11 cellular contexts compared by ENCODE assay signal in the genomic region with DNA sequence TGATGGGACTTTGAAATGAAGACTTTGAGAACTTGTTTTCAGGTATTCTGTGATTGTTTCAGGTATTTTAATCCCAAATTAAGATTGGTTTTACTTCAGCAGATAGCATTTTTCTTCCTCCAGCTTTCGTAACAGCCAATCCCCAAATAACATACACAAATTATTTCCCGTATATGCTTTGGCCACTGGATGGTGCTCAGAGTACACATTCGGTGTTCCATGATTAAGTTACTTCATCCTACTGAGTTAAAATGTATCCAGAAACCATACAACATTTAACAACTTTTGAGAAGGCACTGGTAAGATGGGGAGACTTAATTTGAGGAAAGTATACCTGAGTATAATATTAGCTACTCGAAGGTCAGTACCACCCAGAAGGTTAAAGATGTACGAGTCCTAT.
DNase-seq lines count a peak whose midpoint lies in the region; TF ChIP-seq lines count a peak whose summit lies in the region.
"Had no signal": no experiment of that assay in that cellular context is flagged by ENCODE, and none has a peak within 500 bp of the region (broad histone marks: within the 10 kb centered on the region; RNA-seq: fewer than 3 reads in every experiment).

No MANE protein-coding gene starts in this region.

- 23 to 43% (median 41%) methylated on average over 5 of the region's 5 CpGs for WGBS in adrenal gland, 4 donors

- peak in 5 of 6 experiments; percentile 14 to 43 (median 35) for TF ChIP-seq CTCF in adrenal gland (IDR thresholded peaks at IDR 0.05)

- in situ Hi-C loops in HAP-1 (cut with MboI; ENCODE audit: low sequenced_read_pairs), result no loop called here

- H3K4me3 ChIP-seq in ACC112 (ENCODE audit: low read depth, low read length) (no peak overlapping the region), HAP-1 (no peak overlapping the region), adrenal gland (no peak overlapping the region)

- H3K79me2 ChIP-seq in ACC112 (ENCODE audit: control insufficient read depth, insufficient read depth, low read length, unreplicated experiment), result no peaks in the 10 kb centered on the region
- H3K79me2 ChIP-seq: parathyroid adenoma had no signal

- H3K9me3 ChIP-seq in HAP-1 (no peaks in the 10 kb centered on the region), adrenal gland (replicated peaks in 1 of 3) (no peaks in the 10 kb centered on the region)

- H3K27me3 ChIP-seq in ACC112 (ENCODE audit: insufficient read depth, low read length) (no peaks in the 10 kb centered on the region), HAP-1 (ENCODE audit: low read depth) (no peaks in the 10 kb centered on the region), adrenal gland (no peaks in the 10 kb centered on the region)

- DNase-seq in HAP-1 (ENCODE audit: low spot score in 2 of 2) (peak; percentile 14 to 21), adrenal gland (peak in 1 of 7 donors; percentile 2), iris pigment epithelial cell (ENCODE audit: low read depth) (peak; percentile 31), T-helper 9 cell (no peak), AML-193 (lab: John Stamatoyannopoulos, UW) (no peak), putamen (ENCODE audit: low spot score) (no peak)
- no peak for DNase-seq in activated CD4-positive, alpha-beta T cell treated with anti-CD3 and anti-CD28 coated beads, Interleukin-2, amount 50 U/mL, for 1 hour
- DNase-seq: Karpas-422; stimulated activated naive CD8-positive, alpha-beta T cell treated with anti-CD3 and anti-CD28 coated beads, Interleukin-15, amount 100 ng/mL, for 72 hours had no signal

- intact Hi-C loops in adrenal gland (cut with DNase I), result no loop called here

- H3K36me3 ChIP-seq in ACC112 (ENCODE audit: insufficient read depth, low read length), result no peaks in the 10 kb centered on the region
- H3K36me3 ChIP-seq in HAP-1 (replicated peaks), result no peaks in the 10 kb centered on the region
- no peaks in the 10 kb centered on the region for H3K36me3 ChIP-seq in adrenal gland (replicated peaks in 1 of 2)

- TF ChIP-seq POLR2A in adrenal gland (IDR thresholded peaks at IDR 0.05), result no peak

- H3K27ac ChIP-seq in ACC112 (ENCODE audit: low read depth, low read length) (no peak overlapping the region), adrenal gland (no peak overlapping the region)
- H3K27ac ChIP-seq: parathyroid adenoma had no signal

- no peaks in the 10 kb centered on the region for H3K4me1 ChIP-seq in ACC112 (ENCODE audit: control insufficient read depth, insufficient read depth, low read length, unreplicated experiment)
- no peaks in the 10 kb centered on the region for H3K4me1 ChIP-seq in HAP-1
- no peaks in the 10 kb centered on the region for H3K4me1 ChIP-seq in adrenal gland (replicated peaks in 1 of 2)
- H3K4me1 ChIP-seq: parathyroid adenoma had no signal

- H2AFZ ChIP-seq in ACC112 (ENCODE audit: low read length, unreplicated experiment), result peak overlapping the region; percentile 45
- H2AFZ ChIP-seq: parathyroid adenoma had no signal

Comparison
In these comparisons a context has a peak if more than half of its experiments do, and no peak if none do; other contexts are left out.
1. DNase-seq: peak in HAP-1 (2 of 2) and iris pigment epithelial cell (single experiment); none in T-helper 9 cell (single experiment), activated CD4-positive, alpha-beta T cell treated with anti-CD3 and anti-CD28 coated beads, Interleukin-2, amount 50 U/mL, for 1 hour (single experiment), AML-193 (0 of 2) and putamen (single experiment).